ENCODE assay signal across 8 cellular contexts in genomic region chr11:131748146-131749050, GRCh38.
DNase-seq lines count a peak whose midpoint lies in the region; ATAC-seq and TF ChIP-seq lines count a peak whose summit lies in the region.

No MANE protein-coding gene starts in this region.

- TF ChIP-seq CTCF in HFF-Myc (IDR thresholded peaks at IDR 0.05; ENCODE audit: low read depth, low read length, missing control alignments): peak; percentile 78

- no peaks in the 10 kb centered on the region for H3K36me3 Mint-ChIP-seq in activated CD4-positive, alpha-beta T cell treated with anti-CD3 and anti-CD28 coated beads, Interleukin-2, amount 10 ng/mL, durations not matched to agents 7 days and 5 days (ENCODE audit: low read depth)

- intact Hi-C loops in posterior cingulate gyrus (cut with DNase I): loop anchor here (2.0 to 10.0 kb wide), 4 partner anchors 116 to 379 kb away; no protein-coding TSS in a partner anchor

- no peak overlapping the region for H3K4me3 Mint-ChIP-seq in activated CD4-positive, alpha-beta T cell treated with anti-CD3 and anti-CD28 coated beads, Interleukin-2, amount 10 ng/mL, durations not matched to agents 7 days and 5 days

- H3K27ac Mint-ChIP-seq in activated CD4-positive, alpha-beta T cell treated with anti-CD3 and anti-CD28 coated beads, Interleukin-2, amount 10 ng/mL, durations not matched to agents 7 days and 5 days: no peak overlapping the region

- CTCF ChIA-PET in activated CD4-positive, alpha-beta T cell treated with anti-CD3 and anti-CD28 coated beads, Interleukin-2, amount 10 ng/mL, durations not matched to agents 7 days and 5 days (lab: Charles Lee): interaction anchor here (0.6 to 1.0 kb wide), 3 partner anchors 8 to 771 kb away, joined by 3 read pairs; no protein-coding TSS in a partner anchor

- H3K4me3 ChIP-seq in HFF-Myc (replicated peaks; ENCODE audit: low read depth, low read length): no peak overlapping the region

- no peak for ATAC-seq in HG03108 (IDR thresholded peaks at IDR 0.05; ENCODE audit: unreplicated experiment)

- peak; percentile 40 to 46 for DNase-seq in activated T-cell treated with anti-CD3 and anti-CD28 coated beads, Interleukin-2, amount 50 U/mL, for 48 hours
- DNase-seq in activated T-cell treated with anti-CD3 and anti-CD28 coated beads for 4 hours (no peak), HFF-Myc (ENCODE audit: extremely low read depth, low read depth) (peak; percentile 39), NCI-H1417 (lab: John Stamatoyannopoulos, UW) (peak; percentile 47 to 90 (median 74)), germinal center (ENCODE audit: low spot score) (peak; percentile 36), posterior cingulate gyrus (peak; percentile 55 to 97 (median 78))
- peak; percentile 31 for DNase-seq in activated CD4-positive, alpha-beta T cell treated with anti-CD3 and anti-CD28 coated beads, Interleukin-2, amount 10 ng/mL, durations not matched to agents 7 days and 5 days

- H3K9me3 Mint-ChIP-seq in activated CD4-positive, alpha-beta T cell treated with anti-CD3 and anti-CD28 coated beads, Interleukin-2, amount 10 ng/mL, durations not matched to agents 7 days and 5 days: peaks cover 6% of the 10 kb centered on the region

- no peaks in the 10 kb centered on the region for H3K27me3 Mint-ChIP-seq in activated CD4-positive, alpha-beta T cell treated with anti-CD3 and anti-CD28 coated beads, Interleukin-2, amount 10 ng/mL, durations not matched to agents 7 days and 5 days

- H3K4me1 Mint-ChIP-seq in activated CD4-positive, alpha-beta T cell treated with anti-CD3 and anti-CD28 coated beads, Interleukin-2, amount 10 ng/mL, durations not matched to agents 7 days and 5 days: no peaks in the 10 kb centered on the region

- POLR2A ChIA-PET in activated CD4-positive, alpha-beta T cell treated with anti-CD3 and anti-CD28 coated beads, Interleukin-2, amount 10 ng/mL, durations not matched to agents 7 days and 5 days (lab: Charles Lee): no interaction called here
